16 cellular contexts compared by ENCODE assay signal in the genomic region with DNA sequence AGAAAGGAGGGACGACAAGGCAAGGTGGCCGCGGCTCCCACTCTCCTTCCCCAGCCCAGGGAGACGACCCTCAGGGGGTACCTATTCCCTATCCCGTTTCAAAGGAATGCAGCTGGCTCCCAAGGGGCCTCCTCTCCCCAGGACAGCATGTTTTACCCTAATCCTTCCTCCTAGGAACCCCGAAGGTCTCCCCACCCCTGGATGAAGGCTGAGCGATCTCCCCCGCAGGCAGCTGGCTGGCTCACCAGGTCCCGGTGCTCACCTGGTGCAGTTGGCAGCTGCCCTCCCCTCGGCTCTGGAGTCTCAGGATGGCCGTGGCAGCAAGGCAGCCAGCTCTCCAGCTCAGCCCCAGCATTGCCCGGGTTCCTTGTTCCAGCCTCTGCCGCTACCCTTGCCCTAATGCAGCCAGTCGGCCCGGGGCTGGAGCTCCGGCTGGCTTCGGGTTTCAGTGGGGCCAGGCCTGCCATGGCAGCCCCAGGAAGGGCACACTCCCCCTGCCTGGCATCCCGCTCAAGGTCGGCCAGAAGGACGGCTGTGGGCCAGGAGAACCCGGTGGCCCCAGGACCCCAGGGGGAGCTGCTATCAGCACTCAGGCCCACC. TPM values are rescaled to one million over a fixed set of nuclear protein-coding genes. Genes with fewer than 3 reads are reported as not detected.
A peak's percentile ranks its signal among the peaks of the same experiment; 100 is the strongest.
DNase-seq lines count a peak whose midpoint lies in the region; ATAC-seq and TF ChIP-seq lines count a peak whose summit lies in the region.
"Had no signal": no experiment of that assay in that cellular context is flagged by ENCODE, and none has a peak within 500 bp of the region (broad histone marks: within the 10 kb centered on the region; RNA-seq: fewer than 3 reads in every experiment).

No MANE protein-coding gene starts in this region.

- H3K4me3 Mint-ChIP-seq in stimulated activated effector memory CD8-positive, alpha-beta T cell treated with anti-CD3 and anti-CD28 coated beads, Interleukin-12 subunit alpha, Interleukin-12 subunit beta, amount 100 ng/mL, for 72 hours = no peak overlapping the region
- H3K4me3 Mint-ChIP-seq: activated CD8-positive, alpha-beta T cell treated with anti-CD3 and anti-CD28 coated beads, Interleukin-2, amount 10 ng/mL, durations not matched to agents 7 days and 5 days; nephron progenitor cell had no signal

- no peak for DNase-seq in HCT116 (ENCODE audit: low read depth, low spot score)
- peak; percentile 51 for DNase-seq in left lobe of liver (ENCODE audit: low spot score)
- DNase-seq in stimulated activated effector memory CD8-positive, alpha-beta T cell treated with anti-CD3 and anti-CD28 coated beads, Interleukin-12 subunit alpha, Interleukin-12 subunit beta, amount 100 ng/mL, for 72 hours (ENCODE audit: low spot score in 2 of 2) = no peak
- DNase-seq in AG20443 (ENCODE audit: low spot score) = no peak
- DNase-seq in activated CD4-positive, alpha-beta T cell treated with anti-CD3 and anti-CD28 coated beads for 1 hour = no peak
- DNase-seq in brain microvascular endothelial cell = no peak
- DNase-seq in NCI-H1694 (lab: John Stamatoyannopoulos, UW) = no peak
- DNase-seq: NCI-H2029 treated with DMSO at 0.1 percent for 48 hours; NCI-H524 treated with DMSO at 0.1 percent for 48 hours; PC-3; stimulated activated CD4-positive, alpha-beta T cell treated with anti-CD3 and anti-CD28 coated beads, Interleukin-2, amount 100 ng/mL, for 48 hours had no signal

- H3K4me1 Mint-ChIP-seq in stimulated activated effector memory CD8-positive, alpha-beta T cell treated with anti-CD3 and anti-CD28 coated beads, Interleukin-12 subunit alpha, Interleukin-12 subunit beta, amount 100 ng/mL, for 72 hours = peaks cover 57% of the 10 kb centered on the region

- no peak for TF ChIP-seq RAD21 in HCT116 (IDR thresholded peaks at IDR 0.05; ENCODE audit: low read depth)

- H3K27me3 ChIP-seq in HCT116 (ENCODE audit: insufficient read depth, low read length) = no peaks in the 10 kb centered on the region
- no peaks in the 10 kb centered on the region for H3K27me3 ChIP-seq in brain microvascular endothelial cell (replicated peaks)
- H3K27me3 ChIP-seq: uterus had no signal

- H3K27ac ChIP-seq in HCT116 (ENCODE audit: low read depth, low read length) (peak overlapping the region; percentile 43; the same call in 1 of the 2 replicates), cingulate gyrus (ENCODE audit: low read depth, low read length) (peak overlapping the region; percentile 60), brain microvascular endothelial cell (no peak overlapping the region)
- H3K27ac ChIP-seq: uterus had no signal

- H3K9me3 ChIP-seq in HCT116 (ENCODE audit: control insufficient read depth in 1 of 2, insufficient read depth in 1 of 2, low read depth in 1 of 2, low read length in 2 of 2) = no peaks in the 10 kb centered on the region
- H3K9me3 ChIP-seq: uterus had no signal

- ATAC-seq in HCT116 = no peak
- ATAC-seq in left lobe of liver = no peak
- ATAC-seq in stimulated activated effector memory CD8-positive, alpha-beta T cell treated with anti-CD3 and anti-CD28 coated beads, Interleukin-12 subunit alpha, Interleukin-12 subunit beta, amount 100 ng/mL, for 72 hours = no peak
- ATAC-seq: activated CD8-positive, alpha-beta T cell treated with anti-CD3 and anti-CD28 coated beads, Interleukin-2, amount 10 ng/mL, durations not matched to agents 7 days and 5 days; PC-3 had no signal

- no peak overlapping the region for H3K4me2 ChIP-seq in HCT116 (ENCODE audit: low read length)

- peaks cover 17% of the 10 kb centered on the region; the same call in 1 of the 2 replicates for H4K20me1 ChIP-seq in HCT116 (ENCODE audit: insufficient read depth)

- POLR2A ChIA-PET in HCT116 (lab: Charles Lee) = no interaction called here

- in situ Hi-C loops in brain microvascular endothelial cell (cut with HindIII; ENCODE audit: low pct_ligation_motif_present, low sequenced_read_pairs) = no loop called here

- H3K36me3 ChIP-seq in HCT116 (ENCODE audit: control insufficient read depth in 1 of 2, insufficient read depth in 2 of 2, low read length in 2 of 2) = peaks cover 12 to 30% of the 10 kb centered on the region in 2 experiments; a peak in 3 of 4 replicates
- H3K36me3 ChIP-seq in brain microvascular endothelial cell (replicated peaks) = peaks cover 10% of the 10 kb centered on the region
- H3K36me3 ChIP-seq: uterus had no signal

- TF ChIP-seq CTCF in HCT116 (IDR thresholded peaks at IDR 0.05 in 2 of 3, conservative IDR thresholded peaks at IDR 0.05 in 1 of 3; ENCODE audit: borderline replicate concordance in 1 of 3, insufficient read depth in 1 of 3, low read depth in 2 of 3, low read length in 2 of 3) (no peak), brain microvascular endothelial cell (IDR thresholded peaks at IDR 0.05; ENCODE audit: low read depth, low read length, missing control alignments) (no peak)

- BruUV-seq in HCT116 (replicated peaks; lab: Mats Ljungman, UMichigan) = no TSS peak

- H3K36me3 Mint-ChIP-seq in stimulated activated effector memory CD8-positive, alpha-beta T cell treated with anti-CD3 and anti-CD28 coated beads, Interleukin-12 subunit alpha, Interleukin-12 subunit beta, amount 100 ng/mL, for 72 hours = peaks cover 48% of the 10 kb centered on the region

- intact Hi-C loops in HCT116 (cut with micrococcal nuclease) = no loop called here

- H3K9ac ChIP-seq in HCT116 (ENCODE audit: low read length) = no peak overlapping the region; the same call in 1 of the 2 replicates

- no peaks in the 10 kb centered on the region for H3K9me2 ChIP-seq in HCT116 (ENCODE audit: insufficient read depth)

- H2AFZ ChIP-seq in HCT116 (ENCODE audit: low read depth, low read length, poor library complexity, severe bottlenecking) = no peak overlapping the region

- H3K79me2 ChIP-seq in HCT116 (ENCODE audit: insufficient read depth, low read length) = peaks cover 84% of the 10 kb centered on the region

- H3K4me3 ChIP-seq in HCT116 (replicated peaks in 1 of 2; ENCODE audit: low read depth in 1 of 2, low read length in 2 of 2) (no peak overlapping the region), brain microvascular endothelial cell (ENCODE audit: low read depth, low read length) (no peak overlapping the region)
- H3K4me3 ChIP-seq: uterus had no signal

- H3K9me3 Mint-ChIP-seq in stimulated activated effector memory CD8-positive, alpha-beta T cell treated with anti-CD3 and anti-CD28 coated beads, Interleukin-12 subunit alpha, Interleukin-12 subunit beta, amount 100 ng/mL, for 72 hours = no peaks in the 10 kb centered on the region
- H3K9me3 Mint-ChIP-seq: nephron progenitor cell had no signal

- CTCF ChIA-PET in HCT116 (lab: Charles Lee) = interaction anchor here (1.1 kb wide), 1 partner anchor 15 kb away, joined by 3 read pairs; no protein-coding TSS in a partner anchor

- TF ChIP-seq POLR2A in HCT116 (IDR thresholded peaks at IDR 0.05; ENCODE audit: borderline replicate concordance, extremely low read depth, insufficient read depth, insufficient read length) = no peak

- H3K4me1 ChIP-seq in HCT116 (ENCODE audit: control insufficient read depth in 1 of 2, insufficient read depth in 2 of 2, low read length in 2 of 2) = peaks cover 18 to 36% of the 10 kb centered on the region in 2 experiments

- RAD21 ChIA-PET in HCT116 (lab: Charles Lee; ENCODE audit: low non-redundant PET in 1 of 2, low total read pairs in 2 of 2, uncharacterized antibody in 2 of 2, unreplicated experiment in 2 of 2) = no interaction called here

- H3K27ac Mint-ChIP-seq in stimulated activated effector memory CD8-positive, alpha-beta T cell treated with anti-CD3 and anti-CD28 coated beads, Interleukin-12 subunit alpha, Interleukin-12 subunit beta, amount 100 ng/mL, for 72 hours = peak overlapping the region; percentile 85
- H3K27ac Mint-ChIP-seq: activated CD8-positive, alpha-beta T cell treated with anti-CD3 and anti-CD28 coated beads, Interleukin-2, amount 10 ng/mL, durations not matched to agents 7 days and 5 days had no signal

TF ChIP-seq in HCT116, 20 proteins besides CTCF, POLR2A, EP300 and RAD21:
- TF ChIP-seq ELF1 (IDR thresholded peaks at IDR 0.05; ENCODE audit: borderline replicate concordance, low read depth) (no peak), TCF7L2 (IDR thresholded peaks at IDR 0.05; ENCODE audit: borderline replicate concordance, extremely low read depth, insufficient read depth, insufficient read length) (no peak), POLR2AphosphoS5 (IDR thresholded peaks at IDR 0.05; ENCODE audit: low read depth, low read length) (no peak), EGR1 (IDR thresholded peaks at IDR 0.05; ENCODE audit: low read depth) (no peak), CEBPB (IDR thresholded peaks at IDR 0.05; ENCODE audit: low read depth) (no peak), SIN3A (IDR thresholded peaks at IDR 0.05; ENCODE audit: low read depth) (no peak)

RNA-seq across cellular contexts. Expression of a gene that starts 4.6 kb away (rescaled TPM):
- 175 TPM for total RNA-seq in HCT116 (2021; ENCODE audit: unreplicated experiment)
- polyA plus RNA-seq in HCT116 (2012) = 66.9 and 80.7 TPM in 2 replicates
- 194 TPM for total RNA-seq in left lobe of liver

RNA-seq across cellular contexts. Expression of a gene that starts 42.4 kb away (rescaled TPM):
- total RNA-seq in HCT116 (2021; ENCODE audit: unreplicated experiment) (0.17 TPM), left lobe of liver (not detected)
- 0.02 and 0.10 TPM in 2 replicates for polyA plus RNA-seq in HCT116 (2012)
- total RNA-seq: activated CD8-positive, alpha-beta T cell treated with anti-CD3 and anti-CD28 coated beads, Interleukin-2, amount 10 ng/mL, durations not matched to agents 7 days and 5 days; lung microvascular endothelial cell; PC-3 had no signal
